Comparison of ENCODE assay signal across 27 cellular contexts in the genomic region with DNA sequence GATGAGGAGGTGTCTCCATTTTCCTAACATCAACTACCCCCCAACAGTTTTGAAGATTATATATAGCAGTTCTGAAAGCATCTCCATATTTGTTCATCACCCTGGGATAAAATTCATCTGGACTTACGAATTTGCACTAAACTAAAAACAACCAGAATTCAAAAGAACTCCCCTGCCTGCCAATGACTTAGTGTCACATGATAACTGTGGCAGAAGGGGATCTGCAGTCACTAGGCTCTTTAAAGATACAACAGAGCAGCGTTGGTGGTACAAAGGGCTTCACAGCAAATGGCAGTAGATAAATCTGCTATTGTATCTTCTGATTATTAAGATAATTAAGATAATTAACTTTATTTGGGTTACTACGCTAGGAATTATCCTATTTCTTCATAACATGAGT.
"Had no signal": no experiment of that assay in that cellular context is flagged by ENCODE, and none has a peak within 500 bp of the region (broad histone marks: within the 10 kb centered on the region; RNA-seq: fewer than 3 reads in every experiment).

No MANE protein-coding gene starts in this region.

- H3K27me3 ChIP-seq: left lung, ovary, stomach, testis, thyroid gland, upper lobe of right lung had no signal

- H3K36me3 ChIP-seq: left lung, lower lobe of right lung, ovary, prostate gland, stomach, thyroid gland, upper lobe of right lung had no signal

- H3K9me3 ChIP-seq: left lung, lower lobe of right lung, mucosa of descending colon, ovary, prostate gland, stomach, testis, thyroid gland, upper lobe of right lung had no signal

- H3K4me3 ChIP-seq: left lung, lower lobe of right lung, mucosa of descending colon, ovary, prostate gland, skin epidermis, stomach, testis, thyroid gland, upper lobe of right lung had no signal

- H3K27ac ChIP-seq: left lung, lower lobe of right lung, ovary, prostate gland, skin epidermis, stomach, testis, thyroid gland, upper lobe of right lung had no signal

- DNase-seq: hypothalamus; immature natural killer cell; kidney; left colon; left lung; lower lobe of right lung; mammary epithelial cell; mesendoderm; mucosa of descending colon; naive thymus-derived CD4-positive, alpha-beta T cell; ovary; posterior cingulate gyrus; retina; right cardiac atrium; stimulated activated CD4-positive, alpha-beta T cell treated with anti-CD3 and anti-CD28 coated beads, Interleukin-12 subunit alpha, Interleukin-12 subunit beta, amount 100 ng/mL, for 4 hours; stimulated activated CD4-positive, alpha-beta T cell treated with anti-CD3 and anti-CD28 coated beads, Interleukin-15, amount 100 ng/mL, for 24 hours; stimulated activated CD4-positive, alpha-beta T cell treated with anti-CD3 and anti-CD28 coated beads, Interleukin-2, amount 100 ng/mL, for 24 hours; stimulated activated CD4-positive, alpha-beta T cell treated with anti-CD3 and anti-CD28 coated beads, Interleukin-4, amount 100 ng/mL, for 1 hour; stimulated activated naive B cell treated with anti-CD40 and anti-IgM and Interleukin-4, amounts not matched to agents 10 μg/mL and 1 μg/mL and 100 μg/mL, for 72 hours; stimulated activated naive CD8-positive, alpha-beta T cell treated with anti-CD3 and anti-CD28 coated beads, Interleukin-15, Interleukin-2, amounts not matched to agents 100 U/mL and 50 U/mL, for 24 hours; stomach; testis; thyroid gland; trophoblast cell; upper lobe of right lung had no signal

- H3K4me1 ChIP-seq: lower lobe of right lung, prostate gland, stomach, testis, thyroid gland, upper lobe of right lung had no signal
